In the genomic region with DNA sequence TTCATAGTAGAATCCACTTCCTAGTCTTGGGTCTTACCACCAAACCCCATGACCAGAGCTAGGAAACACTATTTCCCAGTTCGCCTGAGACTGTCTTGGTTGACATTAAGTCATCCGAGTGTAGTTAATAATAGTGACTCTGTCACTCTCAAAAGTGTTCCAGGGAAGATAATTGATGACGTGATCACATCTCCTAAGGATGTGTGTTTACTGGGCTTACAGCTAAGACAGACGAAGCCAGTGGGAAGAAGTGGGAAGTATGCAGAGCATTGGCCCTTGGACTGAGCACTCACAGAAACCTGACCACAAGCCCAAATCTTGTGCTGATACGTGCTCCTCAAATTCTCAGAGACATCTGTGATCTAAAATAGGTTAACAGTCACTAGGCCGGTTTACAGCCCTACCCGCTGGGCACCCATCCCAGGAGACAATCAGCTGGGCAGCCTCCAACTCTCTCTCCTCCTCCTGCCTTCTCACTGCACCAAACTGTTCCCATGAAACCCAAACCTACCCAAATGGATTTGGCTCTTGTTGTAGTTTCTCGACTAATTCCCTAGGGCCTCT, we compare ENCODE assay signal across 18 cellular contexts.
DNase-seq lines count a peak whose midpoint lies in the region; ATAC-seq and TF ChIP-seq lines count a peak whose summit lies in the region.
"Had no signal": no experiment of that assay in that cellular context is flagged by ENCODE, and none has a peak within 500 bp of the region (broad histone marks: within the 10 kb centered on the region; RNA-seq: fewer than 3 reads in every experiment).

No MANE protein-coding gene starts in this region.

- H3K9me3 ChIP-seq in smooth muscle cell (replicated peaks; ENCODE audit: low read depth), result no peaks in the 10 kb centered on the region
- H3K9me3 ChIP-seq: body of pancreas, Caco-2, neutrophil, sigmoid colon had no signal

- TF ChIP-seq CTCF in coronary artery (IDR thresholded peaks at IDR 0.05), result no peak
- no peak for TF ChIP-seq CTCF in smooth muscle cell (IDR thresholded peaks at IDR 0.05; ENCODE audit: borderline replicate concordance, insufficient read depth, poor library complexity, severe bottlenecking)

- peak overlapping the region; percentile 8 for H3K4me3 ChIP-seq in coronary artery
- H3K4me3 ChIP-seq in smooth muscle cell, result no peak overlapping the region
- H3K4me3 ChIP-seq: body of pancreas, sigmoid colon had no signal

- peaks cover 52% of the 10 kb centered on the region for H3K4me1 ChIP-seq in smooth muscle cell (ENCODE audit: low read depth)
- H3K4me1 ChIP-seq: body of pancreas, Caco-2, sigmoid colon had no signal

- H3K27ac ChIP-seq in coronary artery, result peak overlapping the region; percentile 17 to 37
- H3K27ac ChIP-seq in smooth muscle cell (ENCODE audit: low read depth), result peak overlapping the region; percentile 22
- H3K27ac ChIP-seq: body of pancreas, epithelial cell of prostate, neutrophil, sigmoid colon had no signal

- no peaks in the 10 kb centered on the region for H3K36me3 ChIP-seq in smooth muscle cell (ENCODE audit: low read depth)
- H3K36me3 ChIP-seq: neutrophil, sigmoid colon had no signal

- H3F3A ChIP-seq in smooth muscle cell (ENCODE audit: low read depth), result peaks cover 9% of the 10 kb centered on the region

- no peak overlapping the region for H3K9ac ChIP-seq in smooth muscle cell (ENCODE audit: low read depth)

- no peak overlapping the region for H3K4me2 ChIP-seq in smooth muscle cell

- H3K27me3 ChIP-seq in smooth muscle cell (ENCODE audit: low read depth), result no peaks in the 10 kb centered on the region
- H3K27me3 ChIP-seq: body of pancreas, neutrophil, sigmoid colon had no signal

- CTCF ChIA-PET in HEK293T (lab: Yijun Ruan, JAX), result no interaction called here

- peak; percentile 41 for ATAC-seq in left lobe of liver
- no peak for ATAC-seq in HG03439 (IDR thresholded peaks at IDR 0.05; ENCODE audit: unreplicated experiment)
- ATAC-seq: activated T-cell treated with anti-CD3 and anti-CD28 coated beads, Interleukin-2, amount 50 U/mL, for 4 hours; body of pancreas had no signal

- DNase-seq in HEK293T (ENCODE audit: extremely low spot score) (no peak), coronary artery (ENCODE audit: low spot score) (no peak), left lobe of liver (ENCODE audit: low spot score) (no peak), smooth muscle cell (lab: John Stamatoyannopoulos, UW; ENCODE audit: unreplicated experiment) (no peak), NCI-H526 (lab: John Stamatoyannopoulos, UW) (no peak), NCI-H1694 treated with DMSO at 0.1 percent for 48 hours (lab: John Stamatoyannopoulos, UW) (no peak)
- no peak for DNase-seq in activated CD8-positive, alpha-beta memory T cell treated with anti-CD3 and anti-CD28 coated beads for 24 hours
- DNase-seq: activated CD4-positive, alpha-beta T cell treated with anti-CD3 and anti-CD28 coated beads, Interleukin-2, amount 50 U/mL, for 4 hours; activated T-cell treated with anti-CD3 and anti-CD28 coated beads, Interleukin-2, amount 50 U/mL, for 4 hours; body of pancreas; Caco-2; NCI-H1048; NK-92 treated with Interleukin-12 subunit alpha and Interleukin-12 subunit beta, amount 100 ng/mL, for 24 hours; sigmoid colon; stimulated activated CD4-positive, alpha-beta T cell treated with anti-CD3 and anti-CD28 coated beads, Interleukin-2, amount 100 ng/mL, for 48 hours had no signal

- no peak overlapping the region for H2AFZ ChIP-seq in smooth muscle cell (ENCODE audit: low read depth)

- 44% methylated on average over 8 of the region's 8 CpGs for WGBS in smooth muscle cell (ENCODE audit: low lambda C conversion rate)

- H3K79me2 ChIP-seq in smooth muscle cell (ENCODE audit: low read depth), result no peaks in the 10 kb centered on the region

- POLR2A ChIA-PET in HEK293T (lab: Yijun Ruan, JAX), result no interaction called here

- no peaks in the 10 kb centered on the region for H4K20me1 ChIP-seq in smooth muscle cell (ENCODE audit: low read depth)

TF ChIP-seq in HEK293T, 16 proteins besides CTCF, POLR2A, EP300 and RAD21:
- TF ChIP-seq NFRKB (IDR thresholded peaks at IDR 0.05), result no peak
- TF ChIP-seq, protein P1, sequence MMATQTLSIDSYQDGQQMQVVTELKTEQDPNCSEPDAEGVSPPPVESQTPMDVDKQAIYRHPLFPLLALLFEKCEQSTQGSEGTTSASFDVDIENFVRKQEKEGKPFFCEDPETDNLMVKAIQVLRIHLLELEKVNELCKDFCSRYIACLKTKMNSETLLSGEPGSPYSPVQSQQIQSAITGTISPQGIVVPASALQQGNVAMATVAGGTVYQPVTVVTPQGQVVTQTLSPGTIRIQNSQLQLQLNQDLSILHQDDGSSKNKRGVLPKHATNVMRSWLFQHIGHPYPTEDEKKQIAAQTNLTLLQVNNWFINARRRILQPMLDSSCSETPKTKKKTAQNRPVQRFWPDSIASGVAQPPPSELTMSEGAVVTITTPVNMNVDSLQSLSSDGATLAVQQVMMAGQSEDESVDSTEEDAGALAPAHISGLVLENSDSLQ (IDR thresholded peaks at IDR 0.05), result peak; percentile 81
